ENCODE assay signal across 14 cellular contexts in genomic region chr18:7084080-7084765, GRCh38. TPM values are rescaled to one million over a fixed set of nuclear protein-coding genes. Genes with fewer than 3 reads are reported as not detected.
DNase-seq lines count a peak whose midpoint lies in the region; ATAC-seq and TF ChIP-seq lines count a peak whose summit lies in the region.
"Had no signal": no experiment of that assay in that cellular context is flagged by ENCODE, and none has a peak within 500 bp of the region (broad histone marks: within the 10 kb centered on the region; RNA-seq: fewer than 3 reads in every experiment).

No MANE protein-coding gene starts in this region.

- ATAC-seq in HG03558 (IDR thresholded peaks at IDR 0.05; ENCODE audit: extremely low read depth, unreplicated experiment): peak; percentile 46
- ATAC-seq in omental fat pad (ENCODE audit: low FRiP score): peak; percentile 57
- ATAC-seq in body of pancreas: no peak
- ATAC-seq in activated CD8-positive, alpha-beta T cell treated with anti-CD3 and anti-CD28 coated beads, Interleukin-2, amount 10 ng/mL, durations not matched to agents 7 days and 5 days: no peak
- ATAC-seq: activated CD8-positive, alpha-beta memory T cell treated with anti-CD3 and anti-CD28 coated beads, Interleukin-2, amount 10 ng/mL, durations not matched to agents 7 days and 5 days had no signal

- TF ChIP-seq CTCF in AG10803 (conservative IDR thresholded peaks at IDR 0.05; ENCODE audit: low read length) (no peak), epithelial cell of esophagus (IDR thresholded peaks at IDR 0.05; ENCODE audit: insufficient read depth, low read depth, low read length, missing control alignments) (no peak), omental fat pad (IDR thresholded peaks at IDR 0.05) (no peak), body of pancreas (IDR thresholded peaks at IDR 0.05) (no peak)

- H3K4me1 Mint-ChIP-seq in activated CD8-positive, alpha-beta T cell treated with anti-CD3 and anti-CD28 coated beads, Interleukin-2, amount 10 ng/mL, durations not matched to agents 7 days and 5 days (ENCODE audit: low read depth): no peaks in the 10 kb centered on the region
- H3K4me1 Mint-ChIP-seq: activated CD8-positive, alpha-beta memory T cell treated with anti-CD3 and anti-CD28 coated beads, Interleukin-2, amount 10 ng/mL, durations not matched to agents 7 days and 5 days had no signal

- no peak overlapping the region for H3K4me3 ChIP-seq in AG10803 (ENCODE audit: low read length)
- no peak overlapping the region for H3K4me3 ChIP-seq in epithelial cell of esophagus (ENCODE audit: low read length)
- no peak overlapping the region for H3K4me3 ChIP-seq in body of pancreas
- H3K4me3 ChIP-seq: BLaER1 had no signal

- POLR2A ChIA-PET in activated CD8-positive, alpha-beta T cell treated with anti-CD3 and anti-CD28 coated beads, Interleukin-2, amount 10 ng/mL, durations not matched to agents 7 days and 5 days (lab: Charles Lee): no interaction called here

- no peak overlapping the region for H3K27ac ChIP-seq in body of pancreas
- H3K27ac ChIP-seq: BLaER1, parathyroid adenoma had no signal

- CTCF ChIA-PET in activated CD8-positive, alpha-beta T cell treated with anti-CD3 and anti-CD28 coated beads, Interleukin-2, amount 10 ng/mL, durations not matched to agents 7 days and 5 days (lab: Charles Lee): no interaction called here

- H3K4me1 ChIP-seq in body of pancreas: no peaks in the 10 kb centered on the region
- H3K4me1 ChIP-seq: BLaER1, parathyroid adenoma had no signal

- H3K27ac Mint-ChIP-seq in activated CD8-positive, alpha-beta T cell treated with anti-CD3 and anti-CD28 coated beads, Interleukin-2, amount 10 ng/mL, durations not matched to agents 7 days and 5 days: no peak overlapping the region
- H3K27ac Mint-ChIP-seq: activated CD8-positive, alpha-beta memory T cell treated with anti-CD3 and anti-CD28 coated beads, Interleukin-2, amount 10 ng/mL, durations not matched to agents 7 days and 5 days; T-helper 1 cell treated with Interleukin-12 subunit alpha and Interleukin-12 subunit beta and Interleukin-4 antibody, amounts not matched to agents 30 μg/mL and 1 μg/mL, for 36 hours had no signal

- H3K27me3 ChIP-seq in body of pancreas: no peaks in the 10 kb centered on the region
- H3K27me3 ChIP-seq: BLaER1 had no signal

- no peaks in the 10 kb centered on the region for H3K9me3 ChIP-seq in body of pancreas
- H3K9me3 ChIP-seq: BLaER1 had no signal

- DNase-seq in AG10803 (ENCODE audit: low read depth) (peak; percentile 32), epithelial cell of esophagus (ENCODE audit: low read depth) (peak; percentile 67), omental fat pad (ENCODE audit: low spot score) (no peak), erythroblast (lab: John Stamatoyannopoulos, UW) (no peak), body of pancreas (no peak), NAMALWA (ENCODE audit: low spot score) (no peak)
- DNase-seq in activated CD8-positive, alpha-beta T cell treated with anti-CD3 and anti-CD28 coated beads, Interleukin-2, amount 10 ng/mL, durations not matched to agents 7 days and 5 days: no peak
- DNase-seq: activated CD8-positive, alpha-beta memory T cell treated with anti-CD3 and anti-CD28 coated beads, Interleukin-2, amount 10 ng/mL, durations not matched to agents 7 days and 5 days; central memory CD4-positive, alpha-beta T cell; NCI-H510A treated with DMSO at 0.1 percent for 48 hours had no signal

- no peak overlapping the region for H3K4me3 Mint-ChIP-seq in activated CD8-positive, alpha-beta T cell treated with anti-CD3 and anti-CD28 coated beads, Interleukin-2, amount 10 ng/mL, durations not matched to agents 7 days and 5 days
- H3K4me3 Mint-ChIP-seq: activated CD8-positive, alpha-beta memory T cell treated with anti-CD3 and anti-CD28 coated beads, Interleukin-2, amount 10 ng/mL, durations not matched to agents 7 days and 5 days; T-helper 1 cell treated with Interleukin-12 subunit alpha and Interleukin-12 subunit beta and Interleukin-4 antibody, amounts not matched to agents 30 μg/mL and 1 μg/mL, for 36 hours had no signal

- no peaks in the 10 kb centered on the region for H3K36me3 ChIP-seq in body of pancreas (replicated peaks in 1 of 2; ENCODE audit: insufficient read depth in 1 of 2, low read depth in 2 of 2)
- H3K36me3 ChIP-seq: BLaER1 had no signal

- H3K27me3 Mint-ChIP-seq in activated CD8-positive, alpha-beta T cell treated with anti-CD3 and anti-CD28 coated beads, Interleukin-2, amount 10 ng/mL, durations not matched to agents 7 days and 5 days (ENCODE audit: low read depth): no peaks in the 10 kb centered on the region
- H3K27me3 Mint-ChIP-seq: activated CD8-positive, alpha-beta memory T cell treated with anti-CD3 and anti-CD28 coated beads, Interleukin-2, amount 10 ng/mL, durations not matched to agents 7 days and 5 days had no signal

- H3K36me3 Mint-ChIP-seq in activated CD8-positive, alpha-beta T cell treated with anti-CD3 and anti-CD28 coated beads, Interleukin-2, amount 10 ng/mL, durations not matched to agents 7 days and 5 days (ENCODE audit: low read depth): no peaks in the 10 kb centered on the region
- H3K36me3 Mint-ChIP-seq: activated CD8-positive, alpha-beta memory T cell treated with anti-CD3 and anti-CD28 coated beads, Interleukin-2, amount 10 ng/mL, durations not matched to agents 7 days and 5 days had no signal

- no peaks in the 10 kb centered on the region for H3K9me3 Mint-ChIP-seq in activated CD8-positive, alpha-beta T cell treated with anti-CD3 and anti-CD28 coated beads, Interleukin-2, amount 10 ng/mL, durations not matched to agents 7 days and 5 days (ENCODE audit: insufficient read depth)
- H3K9me3 Mint-ChIP-seq: T-helper 1 cell treated with Interleukin-12 subunit alpha and Interleukin-12 subunit beta and Interleukin-4 antibody, amounts not matched to agents 30 μg/mL and 1 μg/mL, for 36 hours had no signal

- intact Hi-C loops in body of pancreas (cut with DNase I): no loop called here

- 68 to 73% methylated on average over 6 of the region's 6 CpGs for WGBS in body of pancreas, 2 donors

- TF ChIP-seq POLR2A in erythroblast (IDR thresholded peaks at IDR 0.05; ENCODE audit: low read length) (no peak), body of pancreas (IDR thresholded peaks at IDR 0.05) (no peak)

RNA-seq across cellular contexts. Expression of gene LAMA1, which starts 33.4 kb away (rescaled TPM):
- 10 to 100 TPM in 1 of 4 donors, 1 to 10 TPM in 3; 2.2 to 11.3 (median 5.5) TPM for total RNA-seq in omental fat pad
- total RNA-seq in body of pancreas: 1 to 10 TPM in 1 of 2 donors, under 1 TPM in 1; 0.99 to 3.4 TPM
- total RNA-seq in activated CD8-positive, alpha-beta T cell treated with anti-CD3 and anti-CD28 coated beads, Interleukin-2, amount 10 ng/mL, durations not matched to agents 7 days and 5 days: not detected
- total RNA-seq: activated CD8-positive, alpha-beta memory T cell treated with anti-CD3 and anti-CD28 coated beads, Interleukin-2, amount 10 ng/mL, durations not matched to agents 7 days and 5 days had no signal

Comparison
In these comparisons a context has a peak if more than half of its experiments do, and no peak if none do; other contexts are left out.
1. DNase-seq: peak in AG10803 (single experiment) and epithelial cell of esophagus (single experiment); none in omental fat pad (single experiment), erythroblast (0 of 2), body of pancreas (0 of 4), NAMALWA (single experiment) and activated CD8-positive, alpha-beta T cell treated with anti-CD3 and anti-CD28 coated beads, Interleukin-2, amount 10 ng/mL, durations not matched to agents 7 days and 5 days (single experiment).
2. ATAC-seq: peak in HG03558 (single experiment) and omental fat pad (single experiment); none in body of pancreas (single experiment) and activated CD8-positive, alpha-beta T cell treated with anti-CD3 and anti-CD28 coated beads, Interleukin-2, amount 10 ng/mL, durations not matched to agents 7 days and 5 days (single experiment).